ENCODE assay signal across 15 cellular contexts in the genomic region with DNA sequence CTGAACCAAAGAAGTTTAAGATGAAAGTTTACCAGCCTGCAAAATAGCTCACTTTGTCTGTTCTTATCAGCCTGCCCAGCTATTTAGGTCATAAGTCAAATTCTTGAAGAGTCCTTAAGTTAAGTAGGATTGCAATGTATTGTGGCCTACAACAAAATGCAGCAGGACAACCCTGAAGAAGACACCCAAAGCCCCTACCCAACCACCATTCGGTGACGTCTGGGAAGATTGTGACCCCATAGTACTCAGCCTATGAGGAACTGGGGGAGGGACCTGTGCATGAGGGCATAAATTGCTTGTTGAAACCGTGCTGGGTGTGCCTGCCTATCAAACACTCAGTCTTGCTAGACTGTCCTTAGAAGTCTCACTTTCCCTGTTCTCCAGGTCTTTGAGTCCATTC.
"Had no signal": no experiment of that assay in that cellular context is flagged by ENCODE, and none has a peak within 500 bp of the region (broad histone marks: within the 10 kb centered on the region; RNA-seq: fewer than 3 reads in every experiment).

No MANE protein-coding gene starts in this region.

- H3K9me3 ChIP-seq: neutrophil, spleen, stomach, thoracic aorta had no signal

- H3K27ac ChIP-seq: neutrophil, spleen, stomach, thoracic aorta had no signal

- H3K27me3 ChIP-seq: neutrophil, spleen, stomach had no signal

- H3K4me3 ChIP-seq: spleen, stomach, thoracic aorta had no signal

- H3K36me3 ChIP-seq: neutrophil, spleen, stomach, thoracic aorta had no signal

- DNase-seq: foreskin melanocyte; head of caudate nucleus; hippocampal formation; kidney glomerular epithelial cell; mammary epithelial cell; naive thymus-derived CD4-positive, alpha-beta T cell; nephron progenitor cell; spleen; stimulated activated CD4-positive, alpha-beta T cell treated with anti-CD3 and anti-CD28 coated beads, Interleukin-15, amount 100 ng/mL, for 24 hours; stimulated activated CD4-positive, alpha-beta T cell treated with anti-CD3 and anti-CD28 coated beads, Interleukin-1b, Interleukin-23, amount 100 ng/mL, for 48 hours; stimulated activated CD4-positive, alpha-beta T cell treated with anti-CD3 and anti-CD28 coated beads, Interleukin-4, amount 100 ng/mL, for 24 hours; stomach; substantia nigra had no signal
